Comparison of ENCODE assay signal across 23 cellular contexts in genomic region chr7:134182078-134182477, GRCh38.
"Had no signal": no experiment of that assay in that cellular context is flagged by ENCODE, and none has a peak within 500 bp of the region (broad histone marks: within the 10 kb centered on the region; RNA-seq: fewer than 3 reads in every experiment).

No MANE protein-coding gene starts in this region.

- DNase-seq: activated CD4-positive, alpha-beta T cell treated with anti-CD3 and anti-CD28 coated beads for 48 hours; activated CD4-positive, alpha-beta T cell treated with anti-CD3 and anti-CD28 coated beads, Interleukin-2, amount 50 U/mL, for 4 hours; activated CD4-positive, CD25-positive, alpha-beta regulatory T cell treated with anti-CD3 and anti-CD28 coated beads, Interleukin-2, amount 50 U/mL, for 72 hours; activated CD8-positive, alpha-beta memory T cell treated with anti-CD3 and anti-CD28 coated beads, Interleukin-2, amount 50 U/mL, for 48 hours; activated CD8-positive, alpha-beta T cell treated with anti-CD3 and anti-CD28 coated beads, Interleukin-2, amount 10 ng/mL, durations not matched to agents 7 days and 5 days; activated naive CD4-positive, alpha-beta T cell treated with anti-CD3 and anti-CD28 coated beads, Interleukin-2, amount 50 U/mL, for 16 hours; activated naive CD8-positive, alpha-beta T cell treated with anti-CD3 and anti-CD28 coated beads, Interleukin-2, amount 10 ng/mL, durations not matched to agents 7 days and 5 days; activated T-cell treated with anti-CD3 and anti-CD28 coated beads, Interleukin-2, amount 50 U/mL, for 1 hour; adrenal gland; anterior cingulate cortex; central memory CD4-positive, alpha-beta T cell; NCI-H1105 treated with DMSO at 0.1 percent for 48 hours; NCI-H1436 treated with DMSO at 0.1 percent for 48 hours; NCI-H187; NCI-H2081; NCI-H345; NCI-H510A; PC-3; SIG-M5; T-helper 17 cell; T-helper 9 cell had no signal

- H3K9me3 ChIP-seq: adrenal gland had no signal

- H3K4me1 ChIP-seq: adrenal gland had no signal

- H3K27ac ChIP-seq: adrenal gland had no signal

- FAIRE-seq: RCC 7860 had no signal

- H3K4me3 ChIP-seq: adrenal gland had no signal

- ATAC-seq: activated CD8-positive, alpha-beta T cell treated with anti-CD3 and anti-CD28 coated beads, Interleukin-2, amount 10 ng/mL, durations not matched to agents 7 days and 5 days; PC-3; T-helper 17 cell; WTC11 had no signal

- H3K36me3 ChIP-seq: adrenal gland had no signal

- H3K27me3 ChIP-seq: adrenal gland had no signal
